1 cellular context compared by ENCODE assay signal in the genomic region with DNA sequence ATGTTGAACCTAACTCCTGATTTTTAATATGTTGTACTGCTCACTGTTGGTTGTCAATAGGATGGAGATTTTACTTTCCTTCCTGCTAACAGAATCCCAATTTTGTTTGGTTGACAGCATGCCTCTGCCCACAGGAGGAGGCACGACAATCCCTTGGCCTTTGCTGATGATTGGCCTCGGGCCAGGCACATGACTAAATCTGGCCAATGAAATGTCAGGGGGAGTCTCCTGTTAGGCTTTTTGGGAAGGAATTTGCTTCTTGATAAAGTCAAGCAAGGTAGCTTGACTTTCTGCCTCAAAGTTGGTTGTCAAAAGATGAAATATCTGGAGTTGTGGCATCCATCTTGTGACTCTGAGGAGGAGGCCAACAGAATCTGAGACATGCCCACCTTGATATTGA.
TF ChIP-seq lines count a peak whose summit lies in the region.

No MANE protein-coding gene starts in this region.

TF ChIP-seq in WTC11, 78 proteins besides CTCF, POLR2A, EP300 and RAD21 (continued from another document):
- TF ChIP-seq, protein P1, sequence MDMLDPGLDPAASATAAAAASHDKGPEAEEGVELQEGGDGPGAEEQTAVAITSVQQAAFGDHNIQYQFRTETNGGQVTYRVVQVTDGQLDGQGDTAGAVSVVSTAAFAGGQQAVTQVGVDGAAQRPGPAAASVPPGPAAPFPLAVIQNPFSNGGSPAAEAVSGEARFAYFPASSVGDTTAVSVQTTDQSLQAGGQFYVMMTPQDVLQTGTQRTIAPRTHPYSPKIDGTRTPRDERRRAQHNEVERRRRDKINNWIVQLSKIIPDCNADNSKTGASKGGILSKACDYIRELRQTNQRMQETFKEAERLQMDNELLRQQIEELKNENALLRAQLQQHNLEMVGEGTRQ (CRISPR knock-in tag; IDR thresholded peaks at IDR 0.05) = peak; percentile 76
- TF ChIP-seq, protein P2, sequence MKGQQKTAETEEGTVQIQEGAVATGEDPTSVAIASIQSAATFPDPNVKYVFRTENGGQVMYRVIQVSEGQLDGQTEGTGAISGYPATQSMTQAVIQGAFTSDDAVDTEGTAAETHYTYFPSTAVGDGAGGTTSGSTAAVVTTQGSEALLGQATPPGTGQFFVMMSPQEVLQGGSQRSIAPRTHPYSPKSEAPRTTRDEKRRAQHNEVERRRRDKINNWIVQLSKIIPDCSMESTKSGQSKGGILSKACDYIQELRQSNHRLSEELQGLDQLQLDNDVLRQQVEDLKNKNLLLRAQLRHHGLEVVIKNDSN (CRISPR knock-in tag; IDR thresholded peaks at IDR 0.05) = peak; percentile 41; the same call in 1 of the 2 replicates
- TF ChIP-seq TP53 (CRISPR knock-in tag; IDR thresholded peaks at IDR 0.05) (no peak), KAT7 (CRISPR knock-in tag; IDR thresholded peaks at IDR 0.05; ENCODE audit: borderline replicate concordance) (no peak), NFYB (CRISPR knock-in tag; conservative IDR thresholded peaks at IDR 0.05; ENCODE audit: low read depth) (peak; percentile 71), ZNF416 (CRISPR knock-in tag; IDR thresholded peaks at IDR 0.05) (no peak)
- TF ChIP-seq, protein P3, sequence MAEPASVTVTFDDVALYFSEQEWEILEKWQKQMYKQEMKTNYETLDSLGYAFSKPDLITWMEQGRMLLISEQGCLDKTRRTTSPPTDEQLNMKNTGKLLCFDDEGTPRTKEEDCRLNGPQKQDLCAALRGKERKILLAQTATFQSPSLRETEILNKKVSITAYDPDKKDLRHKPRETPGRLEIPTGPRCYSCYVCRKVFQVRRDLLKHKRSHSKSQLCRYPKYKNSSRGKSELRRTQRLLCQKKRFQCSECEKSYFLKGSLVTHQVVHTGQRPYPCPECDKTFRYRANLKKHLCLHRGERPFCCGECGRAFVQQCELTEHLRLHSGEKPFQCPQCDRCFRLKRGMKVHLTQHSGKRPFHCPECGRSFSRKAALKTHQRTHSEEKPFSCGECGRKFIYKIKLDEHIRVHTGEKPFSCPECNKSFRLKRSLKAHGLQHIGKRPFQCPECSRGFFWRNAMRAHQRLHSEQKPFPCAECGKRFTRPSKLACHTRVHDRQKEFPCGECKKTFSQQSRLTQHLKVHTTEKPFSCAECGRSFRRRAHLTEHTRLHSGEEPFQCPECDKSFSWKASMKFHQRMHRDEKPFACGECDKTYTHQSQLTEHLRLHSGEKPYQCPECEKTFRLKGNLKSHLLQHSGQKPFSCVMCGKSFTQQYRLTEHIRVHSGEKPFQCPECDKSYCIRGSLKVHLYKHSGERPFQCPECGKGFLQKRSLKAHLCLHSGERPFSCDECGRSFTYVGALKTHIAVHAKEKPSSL (CRISPR knock-in tag; conservative IDR thresholded peaks at IDR 0.05) = no peak
- TF ChIP-seq, protein P4, sequence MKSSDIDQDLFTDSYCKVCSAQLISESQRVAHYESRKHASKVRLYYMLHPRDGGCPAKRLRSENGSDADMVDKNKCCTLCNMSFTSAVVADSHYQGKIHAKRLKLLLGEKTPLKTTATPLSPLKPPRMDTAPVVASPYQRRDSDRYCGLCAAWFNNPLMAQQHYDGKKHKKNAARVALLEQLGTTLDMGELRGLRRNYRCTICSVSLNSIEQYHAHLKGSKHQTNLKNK (CRISPR knock-in tag; IDR thresholded peaks at IDR 0.05) = no peak
- TF ChIP-seq, protein P5, sequence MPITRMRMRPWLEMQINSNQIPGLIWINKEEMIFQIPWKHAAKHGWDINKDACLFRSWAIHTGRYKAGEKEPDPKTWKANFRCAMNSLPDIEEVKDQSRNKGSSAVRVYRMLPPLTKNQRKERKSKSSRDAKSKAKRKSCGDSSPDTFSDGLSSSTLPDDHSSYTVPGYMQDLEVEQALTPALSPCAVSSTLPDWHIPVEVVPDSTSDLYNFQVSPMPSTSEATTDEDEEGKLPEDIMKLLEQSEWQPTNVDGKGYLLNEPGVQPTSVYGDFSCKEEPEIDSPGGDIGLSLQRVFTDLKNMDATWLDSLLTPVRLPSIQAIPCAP (CRISPR knock-in tag; IDR thresholded peaks at IDR 0.05) = no peak
